Comparison of ENCODE assay signal across 16 cellular contexts in genomic region chr1:25322127-25322526, GRCh38. TPM values are rescaled to one million over a fixed set of nuclear protein-coding genes. Genes with fewer than 3 reads are reported as not detected.
"Had no signal": no experiment of that assay in that cellular context is flagged by ENCODE, and none has a peak within 500 bp of the region (broad histone marks: within the 10 kb centered on the region; RNA-seq: fewer than 3 reads in every experiment).

No MANE protein-coding gene starts in this region.

RNA-seq across cellular contexts. Expression of gene RHD, which starts 49.8 kb away (rescaled TPM):
- total RNA-seq: activated B cell treated with CpG ODN at 0.5 μM for 24 hours; activated CD4-positive, alpha-beta memory T cell treated with anti-CD3 and anti-CD28 coated beads for 36 hours; activated CD4-positive, alpha-beta T cell treated with anti-CD3 and anti-CD28 coated beads, Interleukin-2, amount 10 ng/mL, durations not matched to agents 24 days and 14 days; activated CD8-positive, alpha-beta memory T cell treated with anti-CD3 and anti-CD28 coated beads for 36 hours; activated CD8-positive, alpha-beta T cell treated with anti-CD3 and anti-CD28 coated beads for 36 hours; activated naive CD4-positive, alpha-beta T cell treated with anti-CD3 and anti-CD28 coated beads for 36 hours; activated naive CD4-positive, alpha-beta T cell treated with anti-CD3 and anti-CD28 coated beads, Interleukin-2, amount 50 U/mL, for 72 hours; activated naive CD8-positive, alpha-beta T cell treated with anti-CD3 and anti-CD28 coated beads for 36 hours; activated T-cell treated with anti-CD3 and anti-CD28 coated beads, Interleukin-2, amount 50 U/mL, for 4 hours; activated T-helper 1 cell treated with anti-CD3 and anti-CD28 coated beads, Interleukin-12 subunit alpha, Interleukin-12 subunit beta, Interleukin-2, Interleukin-4 antibody, amounts not matched to agents 30 ng/mL and 10 ng/mL and 1 ng/mL, durations not matched to agents 14 hours and 24 hours and 36 hours; aorta; astrocyte; body of pancreas; breast epithelium; cardiac septum; T-helper 1 cell treated with Interleukin-12 subunit alpha and Interleukin-12 subunit beta and Interleukin-4 antibody, amounts not matched to agents 30 ng/mL and 1 ng/mL, for 36 hours had no signal
- polyA plus RNA-seq: aorta had no signal
